In the genomic region with DNA sequence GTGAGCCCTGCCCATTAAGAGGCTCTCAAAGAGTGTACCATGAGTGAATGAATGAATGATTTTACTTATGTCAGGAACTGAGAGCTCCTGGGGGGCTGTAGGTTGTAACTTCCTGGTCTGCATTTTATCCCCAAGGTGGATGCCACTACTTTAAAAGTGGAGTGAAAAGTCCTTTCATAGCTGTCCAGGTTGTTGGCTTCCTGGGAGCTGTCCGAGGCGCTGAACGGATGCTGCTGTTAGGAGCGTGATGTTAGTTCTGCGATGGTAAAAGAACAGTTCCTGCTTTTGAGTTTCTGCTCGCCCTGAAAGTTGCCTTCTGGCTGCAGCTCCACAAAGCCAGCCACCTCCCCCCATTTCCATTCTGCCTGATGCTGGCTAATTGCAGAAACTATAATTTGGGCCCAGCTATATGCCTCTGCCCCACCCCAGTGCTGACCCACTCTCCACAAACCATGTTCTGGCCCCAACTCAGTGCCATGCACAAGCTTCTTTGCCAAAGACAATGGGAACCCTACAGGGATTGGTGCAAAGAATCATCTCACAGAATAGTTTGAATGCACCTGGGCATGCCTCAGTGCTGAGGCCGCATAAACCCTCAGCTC, we compare ENCODE assay signal across 10 cellular contexts.
DNase-seq lines count a peak whose midpoint lies in the region; ATAC-seq and TF ChIP-seq lines count a peak whose summit lies in the region.
"Had no signal": no experiment of that assay in that cellular context is flagged by ENCODE, and none has a peak within 500 bp of the region (broad histone marks: within the 10 kb centered on the region; RNA-seq: fewer than 3 reads in every experiment).

No MANE protein-coding gene starts in this region.

- DNase-seq in activated T-cell treated with anti-CD3 and anti-CD28 coated beads, Interleukin-2, amount 50 U/mL, for 1 hour = peak; percentile 21
- DNase-seq in activated T-cell treated with anti-CD3 and anti-CD28 coated beads for 4 hours (no peak), M059J (ENCODE audit: low read depth) (peak; percentile 34), fibroblast of pulmonary artery (ENCODE audit: low read depth) (peak; percentile 10)
- peak; percentile 31 for DNase-seq in stimulated activated CD4-positive, alpha-beta T cell treated with anti-CD3 and anti-CD28 coated beads, Interleukin-4, amount 100 ng/mL, for 1 hour
- DNase-seq: activated naive CD4-positive, alpha-beta T cell treated with anti-CD3 and anti-CD28 coated beads for 36 hours; NCI-H1417 treated with DMSO at 0.1 percent for 48 hours had no signal

- ATAC-seq in HG03460 (IDR thresholded peaks at IDR 0.05; ENCODE audit: unreplicated experiment) (no peak), HG02588 (IDR thresholded peaks at IDR 0.05; ENCODE audit: unreplicated experiment) (no peak), HG02970 (IDR thresholded peaks at IDR 0.05; ENCODE audit: low FRiP score, unreplicated experiment) (no peak)

- no peak for TF ChIP-seq CTCF in fibroblast of pulmonary artery (IDR thresholded peaks at IDR 0.05; ENCODE audit: low read length, missing control alignments)

- H3K4me3 ChIP-seq in fibroblast of pulmonary artery (replicated peaks; ENCODE audit: low read depth, low read length) = no peak overlapping the region
